ENCODE assay signal across 14 cellular contexts in the genomic region with DNA sequence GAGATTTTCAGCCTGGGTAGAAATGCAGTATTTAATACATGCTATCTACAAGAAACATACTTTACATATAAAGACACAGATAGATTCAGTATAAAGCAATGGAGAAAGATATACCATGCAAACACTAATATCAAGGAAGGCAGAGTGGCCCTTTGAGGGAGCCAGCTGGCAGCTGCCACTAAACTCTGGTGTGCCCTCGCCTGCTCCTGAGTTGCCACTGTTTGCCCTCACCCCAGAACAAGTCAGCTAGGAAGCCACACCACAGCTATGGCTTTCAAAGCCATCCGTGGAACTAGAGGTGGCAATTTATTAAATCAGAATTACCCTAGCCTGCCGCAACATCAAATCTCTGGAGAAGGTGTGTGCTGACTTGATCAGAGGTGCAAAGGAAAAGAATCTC. TPM values are rescaled to one million over a fixed set of nuclear protein-coding genes. Genes with fewer than 3 reads are reported as not detected.
A peak's percentile ranks its signal among the peaks of the same experiment; 100 is the strongest.
DNase-seq lines count a peak whose midpoint lies in the region; ATAC-seq and TF ChIP-seq lines count a peak whose summit lies in the region.
"Had no signal": no experiment of that assay in that cellular context is flagged by ENCODE, and none has a peak within 500 bp of the region (broad histone marks: within the 10 kb centered on the region; RNA-seq: fewer than 3 reads in every experiment).

No MANE protein-coding gene starts in this region.

- H3K4me1 ChIP-seq in skeletal muscle tissue (ENCODE audit: control insufficient read depth in 3 of 3, insufficient read depth in 3 of 3, low read length in 3 of 3) = peaks cover 57 to 71% (median 65%) of the 10 kb centered on the region in 3 donors

- H3K4me3 ChIP-seq in HFF-Myc (replicated peaks; ENCODE audit: low read depth, low read length) = peak overlapping the region; percentile 24; the same call in 1 of the 2 replicates
- peak overlapping the region in 1 of 3 donors; percentile 33 for H3K4me3 ChIP-seq in skeletal muscle tissue (ENCODE audit: low read length in 3 of 3)
- H3K4me3 ChIP-seq: upper lobe of right lung had no signal

- peaks cover 27% of the 10 kb centered on the region for H3K36me3 Mint-ChIP-seq in activated T-helper 1 cell treated with anti-CD3 and anti-CD28 coated beads, Interleukin-12 subunit alpha, Interleukin-12 subunit beta, Interleukin-2, Interleukin-4 antibody, amounts not matched to agents 30 ng/mL and 10 ng/mL and 1 ng/mL, durations not matched to agents 14 hours and 24 hours and 36 hours (ENCODE audit: low read depth)
- H3K36me3 Mint-ChIP-seq in immature natural killer cell = peaks cover 4 to 11% (median 6%) of the 10 kb centered on the region in 3 donors

- H3K27ac Mint-ChIP-seq in activated T-helper 1 cell treated with anti-CD3 and anti-CD28 coated beads, Interleukin-12 subunit alpha, Interleukin-12 subunit beta, Interleukin-2, Interleukin-4 antibody, amounts not matched to agents 30 ng/mL and 10 ng/mL and 1 ng/mL, durations not matched to agents 14 hours and 24 hours and 36 hours = peak overlapping the region; percentile 13
- H3K27ac Mint-ChIP-seq in immature natural killer cell = peak overlapping the region; percentile 74 to 96 (median 92)

- intact Hi-C loops in activated T-helper 1 cell treated with anti-CD3 and anti-CD28 coated beads, Interleukin-12 subunit alpha, Interleukin-12 subunit beta, Interleukin-2, Interleukin-4 antibody, amounts not matched to agents 30 ng/mL and 10 ng/mL and 1 ng/mL, durations not matched to agents 14 hours and 24 hours and 36 hours (cut with micrococcal nuclease) = no loop called here

- no peak overlapping the region for H3K4me3 Mint-ChIP-seq in activated T-helper 1 cell treated with anti-CD3 and anti-CD28 coated beads, Interleukin-12 subunit alpha, Interleukin-12 subunit beta, Interleukin-2, Interleukin-4 antibody, amounts not matched to agents 30 ng/mL and 10 ng/mL and 1 ng/mL, durations not matched to agents 14 hours and 24 hours and 36 hours
- H3K4me3 Mint-ChIP-seq in immature natural killer cell = peak overlapping the region; percentile 63 to 89 (median 78)
- H3K4me3 Mint-ChIP-seq: activated CD4-positive, alpha-beta T cell treated with anti-CD3 and anti-CD28 coated beads, Interleukin-2, amount 10 ng/mL, durations not matched to agents 7 days and 5 days had no signal

- H3K27me3 ChIP-seq in skeletal muscle tissue (ENCODE audit: control insufficient read depth in 3 of 3, insufficient read depth in 3 of 3, low read length in 3 of 3) = no peaks in the 10 kb centered on the region
- H3K27me3 ChIP-seq: upper lobe of right lung had no signal

- no peaks in the 10 kb centered on the region for H3K36me3 ChIP-seq in skeletal muscle tissue (ENCODE audit: control insufficient read depth in 3 of 3, insufficient read depth in 3 of 3, low read length in 3 of 3)
- H3K36me3 ChIP-seq: upper lobe of right lung had no signal

- H3K27me3 Mint-ChIP-seq in activated T-helper 1 cell treated with anti-CD3 and anti-CD28 coated beads, Interleukin-12 subunit alpha, Interleukin-12 subunit beta, Interleukin-2, Interleukin-4 antibody, amounts not matched to agents 30 ng/mL and 10 ng/mL and 1 ng/mL, durations not matched to agents 14 hours and 24 hours and 36 hours (ENCODE audit: insufficient read depth) = no peaks in the 10 kb centered on the region
- peaks cover 10 to 17% (median 16%) of the 10 kb centered on the region in 3 donors for H3K27me3 Mint-ChIP-seq in immature natural killer cell (ENCODE audit: low read depth in 3 of 3)
- H3K27me3 Mint-ChIP-seq: activated CD4-positive, alpha-beta T cell treated with anti-CD3 and anti-CD28 coated beads, Interleukin-2, amount 10 ng/mL, durations not matched to agents 7 days and 5 days had no signal

- DNase-seq in HFF-Myc (ENCODE audit: extremely low read depth, low read depth) = no peak
- no peak for DNase-seq in activated T-helper 1 cell treated with anti-CD3 and anti-CD28 coated beads, Interleukin-12 subunit alpha, Interleukin-12 subunit beta, Interleukin-2, Interleukin-4 antibody, amounts not matched to agents 30 ng/mL and 10 ng/mL and 1 ng/mL, durations not matched to agents 14 hours and 24 hours and 36 hours (ENCODE audit: low spot score)
- no peak for DNase-seq in immature natural killer cell
- DNase-seq in NCI-H2081 (lab: John Stamatoyannopoulos, UW) = no peak
- DNase-seq in NCI-H446 treated with DMSO at 0.1 percent for 48 hours (lab: John Stamatoyannopoulos, UW) = no peak
- DNase-seq: activated CD4-positive, alpha-beta T cell treated with anti-CD3 and anti-CD28 coated beads, Interleukin-2, amount 10 ng/mL, durations not matched to agents 7 days and 5 days; Calu3; occipital lobe; SIG-M5; upper lobe of right lung had no signal

- H3K4me1 Mint-ChIP-seq in activated T-helper 1 cell treated with anti-CD3 and anti-CD28 coated beads, Interleukin-12 subunit alpha, Interleukin-12 subunit beta, Interleukin-2, Interleukin-4 antibody, amounts not matched to agents 30 ng/mL and 10 ng/mL and 1 ng/mL, durations not matched to agents 14 hours and 24 hours and 36 hours (ENCODE audit: low read depth) = peaks cover 62% of the 10 kb centered on the region
- peaks cover 89% of the 10 kb centered on the region in 2 donors for H3K4me1 Mint-ChIP-seq in immature natural killer cell

- no peaks in the 10 kb centered on the region for H3K9me3 Mint-ChIP-seq in activated T-helper 1 cell treated with anti-CD3 and anti-CD28 coated beads, Interleukin-12 subunit alpha, Interleukin-12 subunit beta, Interleukin-2, Interleukin-4 antibody, amounts not matched to agents 30 ng/mL and 10 ng/mL and 1 ng/mL, durations not matched to agents 14 hours and 24 hours and 36 hours
- H3K9me3 Mint-ChIP-seq in immature natural killer cell = no peaks in the 10 kb centered on the region
- H3K9me3 Mint-ChIP-seq: activated CD4-positive, alpha-beta T cell treated with anti-CD3 and anti-CD28 coated beads, Interleukin-2, amount 10 ng/mL, durations not matched to agents 7 days and 5 days had no signal

- H3K9ac ChIP-seq in skeletal muscle tissue (ENCODE audit: low read depth in 1 of 3, low read length in 3 of 3) = no peak overlapping the region

- no peaks in the 10 kb centered on the region for H3K9me3 ChIP-seq in skeletal muscle tissue (ENCODE audit: control insufficient read depth in 3 of 3, low read length in 3 of 3)
- H3K9me3 ChIP-seq: upper lobe of right lung had no signal

- no peak for ATAC-seq in GM21717 (IDR thresholded peaks at IDR 0.05; ENCODE audit: unreplicated experiment)
- ATAC-seq: upper lobe of right lung had no signal

- H3K27ac ChIP-seq in skeletal muscle tissue (ENCODE audit: low read depth, low read length) = peak overlapping the region; percentile 71
- H3K27ac ChIP-seq: HL-60 had no signal

- no peak for TF ChIP-seq CTCF in HFF-Myc (IDR thresholded peaks at IDR 0.05; ENCODE audit: low read depth, low read length, missing control alignments)

RNA-seq across cellular contexts. Expression of a gene that starts 18.3 kb away (rescaled TPM):
- total RNA-seq in activated T-helper 1 cell treated with anti-CD3 and anti-CD28 coated beads, Interleukin-12 subunit alpha, Interleukin-12 subunit beta, Interleukin-2, Interleukin-4 antibody, amounts not matched to agents 30 ng/mL and 10 ng/mL and 1 ng/mL, durations not matched to agents 14 hours and 24 hours and 36 hours = 53.0 and 57.7 TPM in 2 replicates
- polyA plus RNA-seq in immature natural killer cell = 100 to 1,000 TPM; 132 to 310 (median 240) TPM
- total RNA-seq in skeletal muscle tissue = 20.9 TPM

RNA-seq across cellular contexts. Expression of a gene that starts 44.5 kb away (rescaled TPM):
- total RNA-seq in activated T-helper 1 cell treated with anti-CD3 and anti-CD28 coated beads, Interleukin-12 subunit alpha, Interleukin-12 subunit beta, Interleukin-2, Interleukin-4 antibody, amounts not matched to agents 30 ng/mL and 10 ng/mL and 1 ng/mL, durations not matched to agents 14 hours and 24 hours and 36 hours = 5,055 and 7,832 TPM in 2 replicates
- polyA plus RNA-seq in immature natural killer cell = 10 to 100 TPM in 1 of 3 donors, not detected in 2; 70.0 TPM
- total RNA-seq in skeletal muscle tissue = under 0.01 TPM
- total RNA-seq: NCI-H460 had no signal

RNA-seq across cellular contexts. Expression of a gene that starts 45.9 kb away (rescaled TPM):
- total RNA-seq in activated T-helper 1 cell treated with anti-CD3 and anti-CD28 coated beads, Interleukin-12 subunit alpha, Interleukin-12 subunit beta, Interleukin-2, Interleukin-4 antibody, amounts not matched to agents 30 ng/mL and 10 ng/mL and 1 ng/mL, durations not matched to agents 14 hours and 24 hours and 36 hours = 2,369 and 3,474 TPM in 2 replicates
- polyA plus RNA-seq in immature natural killer cell = not detected
- total RNA-seq in skeletal muscle tissue = under 0.01 TPM
- total RNA-seq: NCI-H460 had no signal

RNA-seq across cellular contexts. Expression of a gene that starts 46.3 kb away (rescaled TPM):
- total RNA-seq in activated T-helper 1 cell treated with anti-CD3 and anti-CD28 coated beads, Interleukin-12 subunit alpha, Interleukin-12 subunit beta, Interleukin-2, Interleukin-4 antibody, amounts not matched to agents 30 ng/mL and 10 ng/mL and 1 ng/mL, durations not matched to agents 14 hours and 24 hours and 36 hours = 2,459 and 2,531 TPM in 2 replicates
- 1,000 to 10,000 TPM in 1 of 3 donors, 100 to 1,000 TPM in 2; 528 to 1,271 (median 768) TPM for polyA plus RNA-seq in immature natural killer cell
- total RNA-seq in skeletal muscle tissue = 2,458 TPM

RNA-seq across cellular contexts. Expression of a gene that starts 52.7 kb away (rescaled TPM):
- 164 and 173 TPM in 2 replicates for total RNA-seq in activated T-helper 1 cell treated with anti-CD3 and anti-CD28 coated beads, Interleukin-12 subunit alpha, Interleukin-12 subunit beta, Interleukin-2, Interleukin-4 antibody, amounts not matched to agents 30 ng/mL and 10 ng/mL and 1 ng/mL, durations not matched to agents 14 hours and 24 hours and 36 hours
- 10 to 100 TPM in 2 of 3 donors, 1 to 10 TPM in 1; 9.7 to 26.4 (median 11.3) TPM for polyA plus RNA-seq in immature natural killer cell
- total RNA-seq in skeletal muscle tissue = 87.2 TPM

Comparison
In these comparisons a context has a peak if more than half of its experiments do, and no peak if none do; other contexts are left out.
1. RNA of a gene that starts 44.5 kb away (total RNA-seq): 5,055 to 7,832 TPM in activated T-helper 1 cell treated with anti-CD3 and anti-CD28 coated beads, Interleukin-12 subunit alpha, Interleukin-12 subunit beta, Interleukin-2, Interleukin-4 antibody, amounts not matched to agents 30 ng/mL and 10 ng/mL and 1 ng/mL, durations not matched to agents 14 hours and 24 hours and 36 hours; under 0.01 TPM in skeletal muscle tissue (single experiment); every median in the first group is over 1,000 times any median in the second.
2. RNA of a gene that starts 45.9 kb away (total RNA-seq): 2,369 to 3,474 TPM in activated T-helper 1 cell treated with anti-CD3 and anti-CD28 coated beads, Interleukin-12 subunit alpha, Interleukin-12 subunit beta, Interleukin-2, Interleukin-4 antibody, amounts not matched to agents 30 ng/mL and 10 ng/mL and 1 ng/mL, durations not matched to agents 14 hours and 24 hours and 36 hours; under 0.01 TPM in skeletal muscle tissue (single experiment); every median in the first group is over 1,000 times any median in the second.